In the genomic region with DNA sequence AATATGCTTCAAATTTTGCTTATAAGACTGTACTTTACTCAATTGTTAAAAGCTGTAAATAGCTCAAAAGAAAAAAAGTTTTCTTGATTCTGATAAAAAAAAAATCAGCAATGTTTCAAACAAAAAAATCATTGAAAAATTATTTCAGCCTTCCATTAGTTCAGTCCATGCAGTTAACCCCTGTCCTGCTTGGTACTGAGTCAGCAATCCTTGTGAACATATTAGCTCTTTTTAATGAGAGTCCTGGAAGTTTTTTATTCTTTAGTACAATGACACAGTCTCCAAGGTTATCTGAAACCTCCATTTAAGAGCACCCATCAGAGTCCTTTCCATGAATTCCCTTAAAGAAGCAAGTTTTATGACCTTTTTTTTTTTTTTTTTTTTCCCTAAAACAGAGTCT, we compare ENCODE assay signal across 33 cellular contexts.
"Had no signal": no experiment of that assay in that cellular context is flagged by ENCODE, and none has a peak within 500 bp of the region (broad histone marks: within the 10 kb centered on the region; RNA-seq: fewer than 3 reads in every experiment).

No MANE protein-coding gene starts in this region.

- H3K4me1 ChIP-seq: adrenal gland, ascending aorta, body of pancreas, breast epithelium had no signal

- FAIRE-seq: astrocyte, bronchial epithelial cell, colon had no signal

- H3K4me3 ChIP-seq: adrenal gland, ascending aorta, body of pancreas, breast epithelium, cardiac muscle cell had no signal

- H3K27ac ChIP-seq: adrenal gland, ascending aorta, body of pancreas, brain microvascular endothelial cell, breast epithelium, cardiac muscle cell had no signal

- ATAC-seq: activated naive CD4-positive, alpha-beta T cell treated with anti-CD3 and anti-CD28 coated beads, Interleukin-2, amount 50 U/mL, for 72 hours; activated naive CD8-positive, alpha-beta T cell treated with anti-CD3 and anti-CD28 coated beads, Interleukin-2, amount 50 U/mL, for 24 hours; activated T-cell treated with anti-CD3 and anti-CD28 coated beads, Interleukin-2, amount 50 U/mL, for 4 hours; activated T-cell treated with anti-CD3 and anti-CD28 coated beads, Interleukin-2, amount 50 U/mL, for 72 hours; activated T-helper 17 cell treated with anti-CD3 and anti-CD28 coated beads, Interleukin-2, amount 50 U/mL, for 72 hours; body of pancreas had no signal

- H3K27me3 ChIP-seq: adrenal gland, ascending aorta, body of pancreas, brain microvascular endothelial cell, breast epithelium, cardiac muscle cell had no signal

- DNase-seq: activated effector memory CD4-positive, alpha-beta T cell treated with anti-CD3 and anti-CD28 coated beads, Interleukin-2, amount 50 U/mL, for 16 hours; activated effector memory CD4-positive, alpha-beta T cell treated with Interleukin-2 at 50 U/mL for 16 hours; activated gamma-delta T cell; activated gamma-delta T cell treated with Interleukin-2 at 50 U/mL for 16 hours; activated naive CD4-positive, alpha-beta T cell treated with anti-CD3 and anti-CD28 coated beads for 36 hours; activated naive CD4-positive, alpha-beta T cell treated with anti-CD3 and anti-CD28 coated beads, Interleukin-2, amount 10 ng/mL, durations not matched to agents 7 days and 5 days; activated naive CD4-positive, alpha-beta T cell treated with anti-CD3 and anti-CD28 coated beads, Interleukin-2, amount 50 U/mL, for 16 hours; activated naive CD4-positive, alpha-beta T cell treated with Interleukin-2 at 50 U/mL for 16 hours; activated naive CD8-positive, alpha-beta T cell treated with anti-CD3 and anti-CD28 coated beads for 36 hours; activated naive CD8-positive, alpha-beta T cell treated with anti-CD3 and anti-CD28 coated beads, Interleukin-2, amount 10 ng/mL, durations not matched to agents 7 days and 5 days; activated naive CD8-positive, alpha-beta T cell treated with anti-CD3 and anti-CD28 coated beads, Interleukin-2, amount 50 U/mL, for 24 hours; activated T-cell treated with anti-CD3 and anti-CD28 coated beads, Interleukin-2, amount 50 U/mL, for 24 hours; activated T-cell treated with anti-CD3 and anti-CD28 coated beads, Interleukin-2, amount 50 U/mL, for 4 hours; activated T-cell treated with anti-CD3 and anti-CD28 coated beads, Interleukin-2, amount 50 U/mL, for 48 hours; activated T-cell treated with anti-CD3 and anti-CD28 coated beads, Interleukin-2, amount 50 U/mL, for 72 hours; adrenal gland; amniotic stem cell; amygdala; anterior cingulate cortex; aorta; body of pancreas; brain microvascular endothelial cell; caudate nucleus; central memory CD4-positive, alpha-beta T cell; cerebellar nuclear complex had no signal

- H3K36me3 ChIP-seq: adrenal gland, ascending aorta, brain microvascular endothelial cell, breast epithelium, cardiac muscle cell had no signal
